8 cellular contexts compared by ENCODE assay signal in the genomic region with DNA sequence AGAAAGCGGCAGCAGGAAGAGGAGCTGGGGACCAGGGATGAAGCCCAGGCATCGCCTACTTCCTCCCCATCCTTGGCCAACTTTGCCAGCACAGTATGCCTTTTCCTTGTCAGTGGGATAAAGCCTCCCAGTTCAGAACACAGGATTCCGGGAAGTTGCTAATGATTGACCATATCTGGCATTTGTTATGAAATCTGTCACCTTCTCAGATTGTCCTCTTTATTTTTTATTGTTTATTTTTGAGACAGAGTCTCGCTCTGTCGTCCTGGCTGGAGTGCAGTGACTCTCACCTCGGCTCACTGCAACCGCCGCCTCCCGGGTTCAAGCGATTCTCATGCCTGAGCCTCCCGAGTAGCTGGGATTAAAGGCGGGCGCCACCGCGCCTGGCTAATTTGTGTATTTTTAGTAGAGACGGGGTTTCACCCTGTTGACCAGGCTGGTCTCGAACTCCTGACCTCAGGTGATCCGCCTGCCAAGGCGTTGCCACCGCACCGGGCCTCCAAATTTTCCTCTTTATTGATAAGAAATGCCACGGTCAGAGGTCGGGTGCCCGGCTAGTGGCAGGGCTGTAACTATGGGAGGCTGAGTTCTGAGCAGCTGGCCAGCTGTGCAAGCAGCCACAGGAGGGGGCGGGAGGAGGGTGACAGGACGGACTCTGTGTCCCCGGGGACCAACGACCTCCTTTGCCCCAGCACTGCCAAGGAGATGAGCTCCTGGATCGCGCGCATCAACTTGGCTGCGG. TPM values are rescaled to one million over a fixed set of nuclear protein-coding genes. Genes with fewer than 3 reads are reported as not detected.
DNase-seq lines count a peak whose midpoint lies in the region; ATAC-seq and TF ChIP-seq lines count a peak whose summit lies in the region.

No MANE protein-coding gene starts in this region.

- H3K36me3 ChIP-seq in BLaER1 treated with 17β-estradiol and CSF1 and Interleukin-3, amounts not matched to agents 10 nM and 100 nM = peaks cover 27 to 92% (median 61%) of the 10 kb centered on the region in 11 experiments; a peak in 19 of 22 replicates
- no peaks in the 10 kb centered on the region for H3K36me3 ChIP-seq in PC-9 (ENCODE audit: low read depth)
- H3K36me3 ChIP-seq in parathyroid adenoma (ENCODE audit: control insufficient read depth, insufficient read depth, low read length) = no peaks in the 10 kb centered on the region

- H2AFZ ChIP-seq in PC-9 (peak overlapping the region; percentile 78), parathyroid adenoma (peak overlapping the region; percentile 82)

- H3K27me3 ChIP-seq in BLaER1 treated with 17β-estradiol and CSF1 and Interleukin-3, amounts not matched to agents 10 nM and 100 nM = no peaks in the 10 kb centered on the region
- H3K27me3 ChIP-seq in PC-9 (ENCODE audit: insufficient read depth, low read depth) (no peaks in the 10 kb centered on the region), parathyroid adenoma (ENCODE audit: control insufficient read depth, insufficient read depth, low read length) (no peaks in the 10 kb centered on the region)

- H3K9ac ChIP-seq in BLaER1 treated with 17β-estradiol and CSF1 and Interleukin-3, amounts not matched to agents 10 nM and 100 nM = peak overlapping the region; percentile 45 to 78 (median 70); a peak in 20 of 22 replicates
- no peak overlapping the region for H3K9ac ChIP-seq in parathyroid adenoma

- H3K36me3 Mint-ChIP-seq in T-cell = peaks cover 55% of the 10 kb centered on the region

- POLR2A ChIA-PET in PC-9 (lab: Charles Lee; ENCODE audit: unreplicated experiment) (interaction anchor here (0.5 to 1.4 kb wide), 8 partner anchors 11 to 126 kb away, joined by 3 to 6 read pairs (median 4); no protein-coding TSS in a partner anchor), T-cell (lab: Charles Lee) (no interaction called here)

- ATAC-seq in T-cell (replicated peaks in 1 of 4) (no peak), GM21367 (IDR thresholded peaks at IDR 0.05; ENCODE audit: unreplicated experiment) (no peak)

- peaks cover 0 to 56% (median 0%) of the 10 kb centered on the region in 11 experiments; a peak in 4 of 22 replicates for H4K20me1 ChIP-seq in BLaER1 treated with 17β-estradiol and CSF1 and Interleukin-3, amounts not matched to agents 10 nM and 100 nM
- no peaks in the 10 kb centered on the region for H4K20me1 ChIP-seq in PC-9 (ENCODE audit: insufficient read depth)

- H3F3A ChIP-seq in PC-9 (ENCODE audit: insufficient read depth, low read depth) = peaks cover 8% of the 10 kb centered on the region

- no peak for DNase-seq in PC-9
- DNase-seq in fibroblast of villous mesenchyme (ENCODE audit: low read depth) = no peak
- no peak for DNase-seq in T-cell
- no peak for DNase-seq in midbrain (lab: John Stamatoyannopoulos, UW)
- no peak for DNase-seq in EL

- no peaks in the 10 kb centered on the region for H3K9me3 Mint-ChIP-seq in T-cell

- peaks cover 11% of the 10 kb centered on the region; the same call in 1 of the 2 replicates for H3K79me2 ChIP-seq in PC-9 (ENCODE audit: low read depth)
- H3K79me2 ChIP-seq in parathyroid adenoma = no peaks in the 10 kb centered on the region

- H3K4me3 ChIP-seq in BLaER1 treated with 17β-estradiol and CSF1 and Interleukin-3, amounts not matched to agents 10 nM and 100 nM = peak overlapping the region; percentile 56 to 72 (median 64)
- H3K4me3 ChIP-seq in PC-9 = peak overlapping the region; percentile 67
- H3K4me3 ChIP-seq in fibroblast of villous mesenchyme (ENCODE audit: low read depth, low read length) = peak overlapping the region; percentile 71
- peak overlapping the region; percentile 71 for H3K4me3 ChIP-seq in parathyroid adenoma (ENCODE audit: low read depth, low read length)

- CTCF ChIA-PET in PC-9 (lab: Charles Lee) = interaction anchor here (0.7 to 4.0 kb wide), 16 partner anchors 36 to 209 kb away, joined by 3 to 66 read pairs (median 6); a partner anchor contains a TSS
- CTCF ChIA-PET in T-cell (lab: Charles Lee) = interaction anchor here (0.6 to 5.1 kb wide), 12 partner anchors 13 to 191 kb away, joined by 3 to 73 read pairs (median 5); a partner anchor contains a TSS

- TSS peak; percentile 65 for BruUV-seq in PC-9 (replicated peaks; lab: Mats Ljungman, UMichigan)

- H3K9me2 ChIP-seq in PC-9 (ENCODE audit: insufficient read depth) = no peaks in the 10 kb centered on the region

- H3K27ac Mint-ChIP-seq in T-cell = peak overlapping the region in 1 of 2 donors; percentile 39

- no peak overlapping the region for H3K4me3 Mint-ChIP-seq in T-cell

- H3K27me3 Mint-ChIP-seq in T-cell = no peaks in the 10 kb centered on the region

- no peaks in the 10 kb centered on the region for H3K9me3 ChIP-seq in BLaER1 treated with 17β-estradiol and CSF1 and Interleukin-3, amounts not matched to agents 10 nM and 100 nM (replicated peaks in 1 of 11)
- H3K9me3 ChIP-seq in PC-9 (ENCODE audit: insufficient read depth, low read depth) (no peaks in the 10 kb centered on the region), parathyroid adenoma (ENCODE audit: control insufficient read depth, low read length) (no peaks in the 10 kb centered on the region)

- H3K4me1 ChIP-seq in BLaER1 treated with 17β-estradiol and CSF1 and Interleukin-3, amounts not matched to agents 10 nM and 100 nM = peaks cover 24 to 41% (median 37%) of the 10 kb centered on the region in 10 experiments
- H3K4me1 ChIP-seq in PC-9 (replicated peaks; ENCODE audit: insufficient read depth) (peaks cover 6% of the 10 kb centered on the region; the same call in 1 of the 2 replicates), parathyroid adenoma (peaks cover 4% of the 10 kb centered on the region)

- peaks cover 4 to 41% (median 18%) of the 10 kb centered on the region in 3 donors for H3K4me1 Mint-ChIP-seq in T-cell

- peak overlapping the region in 7 of 11 experiments; percentile 43 to 66 (median 55); a peak in 11 of 22 replicates for H3K27ac ChIP-seq in BLaER1 treated with 17β-estradiol and CSF1 and Interleukin-3, amounts not matched to agents 10 nM and 100 nM
- H3K27ac ChIP-seq in PC-9 = peak overlapping the region; percentile 78
- H3K27ac ChIP-seq in parathyroid adenoma = peak overlapping the region; percentile 74

- H3K4me2 ChIP-seq in BLaER1 treated with 17β-estradiol and CSF1 and Interleukin-3, amounts not matched to agents 10 nM and 100 nM = peak overlapping the region; percentile 61 to 85 (median 75)
- H3K4me2 ChIP-seq in PC-9 (peak overlapping the region; percentile 89), parathyroid adenoma (ENCODE audit: low read length) (peak overlapping the region; percentile 98)

- no peak for TF ChIP-seq CTCF in PC-9 (conservative IDR thresholded peaks at IDR 0.05)
- TF ChIP-seq CTCF in fibroblast of villous mesenchyme (IDR thresholded peaks at IDR 0.05; ENCODE audit: insufficient read depth, low read depth, low read length) = no peak
- TF ChIP-seq CTCF in parathyroid adenoma (IDR thresholded peaks at IDR 0.05) = no peak

- intact Hi-C loops in PC-9 (cut with micrococcal nuclease; ENCODE audit: unreplicated experiment) = loop anchor here (2.0 kb wide), 2 partner anchors 119 to 239 kb away; no protein-coding TSS in a partner anchor

RNA-seq across cellular contexts. Expression of a gene that starts 24.4 kb away (rescaled TPM):
- 29.6 and 38.7 TPM in 2 replicates for total RNA-seq in PC-9 (2021)
- total RNA-seq in fibroblast of villous mesenchyme = 2.9 and 4.7 TPM in 2 replicates
- 100 to 1,000 TPM; 145 to 217 (median 150) TPM for total RNA-seq in T-cell
